ENCODE assay signal across 9 cellular contexts in genomic region chr18:34223164-34223892, GRCh38. TPM values are rescaled to one million over a fixed set of nuclear protein-coding genes. Genes with fewer than 3 reads are reported as not detected.
DNase-seq lines count a peak whose midpoint lies in the region; ATAC-seq, FAIRE-seq and TF ChIP-seq lines count a peak whose summit lies in the region.
"Had no signal": no experiment of that assay in that cellular context is flagged by ENCODE, and none has a peak within 500 bp of the region (broad histone marks: within the 10 kb centered on the region; RNA-seq: fewer than 3 reads in every experiment).

No MANE protein-coding gene starts in this region.

- H3K27me3 ChIP-seq in iPS-20b (ENCODE audit: insufficient read depth, low read length) (peaks cover 63% of the 10 kb centered on the region), testis (no peaks in the 10 kb centered on the region)

- H3K4me3 Mint-ChIP-seq in T-helper 17 cell: peak overlapping the region; percentile 39

- no peak for TF ChIP-seq POLR2A in testis (IDR thresholded peaks at IDR 0.05)

- H3K9ac ChIP-seq in iPS-20b (ENCODE audit: low read depth, low read length): peak overlapping the region; percentile 65; the same call in 1 of the 2 replicates

- intact Hi-C loops in testis (cut with DNase I; ENCODE audit: low total_unique reads): no loop called here

- H3K36me3 Mint-ChIP-seq in T-helper 17 cell (ENCODE audit: low read depth): peaks cover 4% of the 10 kb centered on the region

- no peak for TF ChIP-seq CTCF in testis (IDR thresholded peaks at IDR 0.05)

- DNase-seq in NCI-H1436 (lab: John Stamatoyannopoulos, UW) (peak; percentile 23), NCI-H1436 treated with DMSO at 0.1 percent for 48 hours (lab: John Stamatoyannopoulos, UW) (no peak), T-helper 17 cell (no peak), testis (peak; percentile 16), COLO829 (ENCODE audit: low spot score) (no peak), frontal cortex (ENCODE audit: low spot score in 2 of 2) (no peak)

- H3K36me3 ChIP-seq in iPS-20b (ENCODE audit: insufficient read depth, low read depth, low read length) (no peaks in the 10 kb centered on the region), testis (ENCODE audit: low read depth, missing control alignments) (no peaks in the 10 kb centered on the region)

- H3K4me3 ChIP-seq in iPS-20b (ENCODE audit: low read length): peak overlapping the region; percentile 82
- peak overlapping the region; percentile 34 to 56 for H3K4me3 ChIP-seq in testis

- ATAC-seq in T-helper 17 cell (no peak), GM18517 (IDR thresholded peaks at IDR 0.05; ENCODE audit: unreplicated experiment) (no peak)

- no peaks in the 10 kb centered on the region for H3K9me3 ChIP-seq in T-helper 17 cell (ENCODE audit: control insufficient read depth, low read length, poor library complexity, severe bottlenecking)
- no peaks in the 10 kb centered on the region for H3K9me3 ChIP-seq in iPS-20b (ENCODE audit: insufficient read depth, low read depth, low read length)
- H3K9me3 ChIP-seq in testis: no peaks in the 10 kb centered on the region

- no peak overlapping the region for H3K27ac Mint-ChIP-seq in T-helper 17 cell

- no peak for FAIRE-seq in frontal cortex (lab: Jason Lieb, UNC)

- H3K4me1 ChIP-seq in iPS-20b (ENCODE audit: insufficient read depth, low read length) (peaks cover 11% of the 10 kb centered on the region; the same call in 1 of the 2 replicates), testis (peaks cover 6% of the 10 kb centered on the region)

- 0 to 2% methylated on average over 26 to 51 of the region's 51 CpGs for WGBS in testis, 2 donors

- no peak overlapping the region for H3K27ac ChIP-seq in iPS-20b (ENCODE audit: low read length)
- no peak overlapping the region for H3K27ac ChIP-seq in testis
- H3K27ac ChIP-seq: epithelial cell of prostate had no signal

- H3K4me1 Mint-ChIP-seq in T-helper 17 cell: peaks cover 2% of the 10 kb centered on the region

- H3K27me3 Mint-ChIP-seq in T-helper 17 cell: peaks cover 19% of the 10 kb centered on the region

RNA-seq across cellular contexts. Expression of gene NOL4, which starts 1.4 kb away (rescaled TPM):
- total RNA-seq in T-helper 17 cell (not detected), testis (10 to 100 TPM; 17.2 to 24.5 TPM), frontal cortex (140 TPM)
- polyA plus RNA-seq in testis (ENCODE audit: insufficient read depth, low read depth, low replicate concordance): 58.8 TPM

Comparison
In these comparisons a context has a peak if more than half of its experiments do, and no peak if none do; other contexts are left out.
1. DNase-seq: peak in NCI-H1436 (single experiment) and testis (single experiment); none in NCI-H1436 treated with DMSO at 0.1 percent for 48 hours (single experiment), T-helper 17 cell (0 of 3), COLO829 (single experiment) and frontal cortex (0 of 2).
2. RNA of gene NOL4, which starts 1.4 kb away (total RNA-seq): 140 TPM in frontal cortex (single experiment) and 17.2 to 24.5 TPM in testis; not detected in T-helper 17 cell; every median in the first group is over 10 times any median in the second.